9 cellular contexts compared by ENCODE assay signal in the genomic region with DNA sequence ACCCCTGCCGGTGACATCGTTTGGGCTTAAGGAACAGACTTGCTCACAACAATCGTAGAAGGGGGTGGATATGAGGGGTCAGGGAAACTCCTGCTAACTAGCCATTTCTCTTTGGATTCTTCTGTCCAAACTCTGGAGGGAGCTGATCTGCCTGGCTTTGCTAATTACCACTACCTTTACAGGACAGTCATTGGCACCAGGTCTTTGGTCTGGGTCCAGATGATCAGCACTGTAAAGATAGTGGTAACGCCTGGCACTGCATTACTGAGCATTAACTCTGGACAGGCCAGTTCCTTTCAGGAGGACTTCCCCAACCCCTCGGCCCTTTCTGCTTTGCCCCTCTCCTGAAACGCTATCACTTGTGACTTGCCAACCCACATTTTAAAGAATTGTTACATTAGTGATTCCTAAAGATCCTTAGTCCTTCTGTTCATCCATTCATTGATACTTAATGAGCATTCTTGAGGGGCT. TPM values are rescaled to one million over a fixed set of nuclear protein-coding genes. Genes with fewer than 3 reads are reported as not detected.
A peak's percentile ranks its signal among the peaks of the same experiment; 100 is the strongest.
DNase-seq lines count a peak whose midpoint lies in the region; ATAC-seq, FAIRE-seq and TF ChIP-seq lines count a peak whose summit lies in the region.
"Had no signal": no experiment of that assay in that cellular context is flagged by ENCODE, and none has a peak within 500 bp of the region (broad histone marks: within the 10 kb centered on the region; RNA-seq: fewer than 3 reads in every experiment).

No MANE protein-coding gene starts in this region.

- FAIRE-seq in bronchial epithelial cell (lab: Jason Lieb, UNC), result no peak
- FAIRE-seq: TTC549 had no signal

- no peaks in the 10 kb centered on the region for H3K27me3 ChIP-seq in bronchial epithelial cell (ENCODE audit: control insufficient read depth, insufficient read depth, low read length)
- no peaks in the 10 kb centered on the region for H3K27me3 ChIP-seq in lung (ENCODE audit: control insufficient read depth, insufficient read depth)

- peaks cover 56% of the 10 kb centered on the region for H3K4me1 Mint-ChIP-seq in activated naive CD4-positive, alpha-beta T cell treated with anti-CD3 and anti-CD28 coated beads, Interleukin-2, amount 10 ng/mL, durations not matched to agents 7 days and 5 days

- peaks cover 8% of the 10 kb centered on the region for H3K27me3 Mint-ChIP-seq in activated naive CD4-positive, alpha-beta T cell treated with anti-CD3 and anti-CD28 coated beads, Interleukin-2, amount 10 ng/mL, durations not matched to agents 7 days and 5 days

- 2 to 3% methylated on average over 6 of the region's 6 CpGs for WGBS in lung, 2 donors
- WGBS in urinary bladder, result 3% methylated on average over 6 of the region's 6 CpGs

- H3K27ac ChIP-seq in lung (ENCODE audit: low read depth in 1 of 2, low read length in 1 of 2), result peak overlapping the region; percentile 86 to 89
- H3K27ac ChIP-seq in urinary bladder (ENCODE audit: low read depth), result peak overlapping the region; percentile 63

- no peaks in the 10 kb centered on the region for H3K9me3 Mint-ChIP-seq in activated naive CD4-positive, alpha-beta T cell treated with anti-CD3 and anti-CD28 coated beads, Interleukin-2, amount 10 ng/mL, durations not matched to agents 7 days and 5 days

- DNase-seq in activated naive CD4-positive, alpha-beta T cell treated with anti-CD3 and anti-CD28 coated beads, Interleukin-2, amount 10 ng/mL, durations not matched to agents 7 days and 5 days, result no peak
- DNase-seq in activated naive CD4-positive, alpha-beta T cell treated with Interleukin-2 at 50 U/mL for 16 hours, result no peak
- DNase-seq in bronchial epithelial cell (ENCODE audit: low read depth), result no peak
- no peak for DNase-seq in lung (ENCODE audit: low spot score)
- no peak for DNase-seq in cerebellar cortex (ENCODE audit: low spot score)

- TF ChIP-seq CTCF in bronchial epithelial cell (IDR thresholded peaks at IDR 0.05; ENCODE audit: insufficient read depth, low read length, severe bottlenecking) (no peak), lung (IDR thresholded peaks at IDR 0.05; ENCODE audit: control extremely low read depth, extremely low read depth) (no peak)

- peaks cover 33% of the 10 kb centered on the region for H3K36me3 Mint-ChIP-seq in activated naive CD4-positive, alpha-beta T cell treated with anti-CD3 and anti-CD28 coated beads, Interleukin-2, amount 10 ng/mL, durations not matched to agents 7 days and 5 days

- H3K9me3 ChIP-seq in lung (ENCODE audit: control insufficient read depth in 2 of 2, insufficient read depth in 1 of 2, low read length in 1 of 2), result no peaks in the 10 kb centered on the region

- peaks cover 8 to 21% of the 10 kb centered on the region in 2 donors for H3K4me1 ChIP-seq in lung (ENCODE audit: control insufficient read depth in 2 of 2, insufficient read depth in 2 of 2, low read length in 2 of 2)
- H3K4me1 ChIP-seq in urinary bladder (ENCODE audit: insufficient read depth), result peaks cover 3% of the 10 kb centered on the region

- CTCF ChIA-PET in activated naive CD4-positive, alpha-beta T cell treated with anti-CD3 and anti-CD28 coated beads, Interleukin-2, amount 10 ng/mL, durations not matched to agents 7 days and 5 days (lab: Charles Lee), result no interaction called here

- H3K36me3 ChIP-seq in bronchial epithelial cell (ENCODE audit: control insufficient read depth, insufficient read depth, low read length), result peaks cover 5% of the 10 kb centered on the region
- H3K36me3 ChIP-seq in lung (ENCODE audit: control insufficient read depth in 2 of 2, insufficient read depth in 2 of 2, low read length in 2 of 2), result peaks cover 0 to 6% of the 10 kb centered on the region in 2 donors
- no peaks in the 10 kb centered on the region for H3K36me3 ChIP-seq in urinary bladder (ENCODE audit: insufficient read depth)

- H3K4me3 ChIP-seq in bronchial epithelial cell (ENCODE audit: low read depth, low read length) (peak overlapping the region; percentile 89), lung (peak overlapping the region; percentile 70), urinary bladder (ENCODE audit: low read depth, low read length) (peak overlapping the region; percentile 53)

- peak overlapping the region; percentile 94 for H3K27ac Mint-ChIP-seq in activated naive CD4-positive, alpha-beta T cell treated with anti-CD3 and anti-CD28 coated beads, Interleukin-2, amount 10 ng/mL, durations not matched to agents 7 days and 5 days

- ATAC-seq in lung (ENCODE audit: insufficient read depth, low FRiP score) (no peak), GM21360 (IDR thresholded peaks at IDR 0.05; ENCODE audit: unreplicated experiment) (no peak), HG02763 (IDR thresholded peaks at IDR 0.05; ENCODE audit: unreplicated experiment) (no peak)

- peak overlapping the region; percentile 92 for H3K4me3 Mint-ChIP-seq in activated naive CD4-positive, alpha-beta T cell treated with anti-CD3 and anti-CD28 coated beads, Interleukin-2, amount 10 ng/mL, durations not matched to agents 7 days and 5 days

RNA-seq across cellular contexts. Expression of gene UQCC5, which starts 0.8 kb away (rescaled TPM):
- total RNA-seq in bronchial epithelial cell (0.79 and 5.6 TPM in 2 replicates), lung (10 to 100 TPM in 1 of 2 donors, 1 to 10 TPM in 1; 3.1 to 32.0 TPM), urinary bladder (5.7 TPM)
- polyA plus RNA-seq in lung (100 to 1,000 TPM in 1 of 2 donors, 10 to 100 TPM in 1; 19.7 to 104 TPM), urinary bladder (38.4 TPM)

RNA-seq across cellular contexts. Expression of gene NT5DC2, which starts 3.5 kb away (rescaled TPM):
- total RNA-seq in bronchial epithelial cell (29.7 and 35.5 TPM in 2 replicates), lung (10 to 100 TPM; 32.7 to 85.6 TPM), urinary bladder (32.9 TPM)
- polyA plus RNA-seq in lung (10 to 100 TPM; 50.0 to 52.5 TPM), urinary bladder (63.8 TPM)

RNA-seq across cellular contexts. Expression of gene STAB1, which starts 42.1 kb away (rescaled TPM):
- total RNA-seq in bronchial epithelial cell (under 0.01 and 0.13 TPM in 2 replicates), lung (100 to 1,000 TPM in 1 of 2 donors, 10 to 100 TPM in 1; 53.1 to 205 TPM), urinary bladder (73.5 TPM)
- polyA plus RNA-seq in lung (100 to 1,000 TPM; 182 to 220 TPM), urinary bladder (91.8 TPM)

Comparison
In these comparisons a context has a peak if more than half of its experiments do, and no peak if none do; other contexts are left out.
1. RNA of gene STAB1, which starts 42.1 kb away (total RNA-seq): 53.1 to 205 TPM in lung and 73.5 TPM in urinary bladder (single experiment); under 0.01 to 0.13 TPM in bronchial epithelial cell; every median in the first group is over 10 times any median in the second.
2. Peak in every context shown above with its lines, with median percentiles within 50 percentile points of each other: H3K4me3 ChIP-seq.